1 cellular context compared by ENCODE assay signal in genomic region chr7:104955276-104955675, GRCh38.
TF ChIP-seq lines count a peak whose summit lies in the region.

No MANE protein-coding gene starts in this region.

TF ChIP-seq in GM23338, 12 proteins besides CTCF, POLR2A, EP300 and RAD21 (continued from another document):
- TF ChIP-seq ETS1 (IDR thresholded peaks at IDR 0.05): no peak
- no peak for TF ChIP-seq EZH2phosphoT487 (IDR thresholded peaks at IDR 0.05; ENCODE audit: unreplicated experiment)
- no peak for TF ChIP-seq CREB1 (CRISPR knock-in tag; IDR thresholded peaks at IDR 0.05; ENCODE audit: low read depth)
- TF ChIP-seq ZNF331 (CRISPR knock-in tag; IDR thresholded peaks at IDR 0.05; ENCODE audit: low read depth): no peak
